Comparison of ENCODE assay signal across 18 cellular contexts in genomic region chr16:59783191-59783590, GRCh38.
DNase-seq lines count a peak whose midpoint lies in the region; TF ChIP-seq lines count a peak whose summit lies in the region.
"Had no signal": no experiment of that assay in that cellular context is flagged by ENCODE, and none has a peak within 500 bp of the region (broad histone marks: within the 10 kb centered on the region; RNA-seq: fewer than 3 reads in every experiment).

No MANE protein-coding gene starts in this region.

- no peak overlapping the region for H3K4me3 ChIP-seq in epithelial cell of esophagus (ENCODE audit: low read length)
- no peak overlapping the region for H3K4me3 ChIP-seq in colonic mucosa

- H3K4me1 ChIP-seq in colonic mucosa, result no peaks in the 10 kb centered on the region

- intact Hi-C loops in colonic mucosa (cut with DNase I), result no loop called here

- no peaks in the 10 kb centered on the region for H3K27me3 ChIP-seq in colonic mucosa

- TF ChIP-seq POLR2A in erythroblast (IDR thresholded peaks at IDR 0.05; ENCODE audit: low read length), result no peak

- H3K36me3 ChIP-seq in colonic mucosa, result no peaks in the 10 kb centered on the region

- TF ChIP-seq CTCF in epithelial cell of esophagus (IDR thresholded peaks at IDR 0.05; ENCODE audit: insufficient read depth, low read depth, low read length, missing control alignments) (no peak), colonic mucosa (IDR thresholded peaks at IDR 0.05) (no peak)

- H3K9ac ChIP-seq in colonic mucosa (ENCODE audit: low read depth in 2 of 2, low read length in 2 of 2), result no peak overlapping the region
- H3K9ac ChIP-seq: SK-N-SH had no signal

- no peak overlapping the region for H3K27ac ChIP-seq in colonic mucosa

- H3K9me3 ChIP-seq in colonic mucosa, result no peaks in the 10 kb centered on the region
- H3K9me3 ChIP-seq: SK-N-SH had no signal

- DNase-seq in EL (peak; percentile 55), LHCN-M2 (ENCODE audit: low read depth) (peak; percentile 89), epithelial cell of esophagus (ENCODE audit: low read depth) (peak; percentile 38), stromal cell of bone marrow (ENCODE audit: low read depth) (peak; percentile 11), erythroblast (lab: John Stamatoyannopoulos, UW) (no peak), colonic mucosa (no peak), MV-4-11 (lab: John Stamatoyannopoulos, UW) (no peak)
- DNase-seq: CD8-positive, alpha-beta T cell; DMS79; GDM1; Karpas-422; NCI-H1436; NCI-H2029; NCI-H2171; NCI-H446 treated with DMSO at 0.1 percent for 48 hours; NCI-H748 treated with DMSO at 0.1 percent for 48 hours; SK-N-SH; T-cell had no signal

Comparison
In these comparisons a context has a peak if more than half of its experiments do, and no peak if none do; other contexts are left out.
1. DNase-seq: peak in EL (single experiment), LHCN-M2 (single experiment), epithelial cell of esophagus (single experiment) and stromal cell of bone marrow (single experiment); none in erythroblast (0 of 2), colonic mucosa (single experiment) and MV-4-11 (single experiment).